17 cellular contexts compared by ENCODE assay signal in genomic region chr14:67385618-67386017, GRCh38.
"Had no signal": no experiment of that assay in that cellular context is flagged by ENCODE, and none has a peak within 500 bp of the region (broad histone marks: within the 10 kb centered on the region; RNA-seq: fewer than 3 reads in every experiment).

No MANE protein-coding gene starts in this region.

- H3K27me3 Mint-ChIP-seq: naive thymus-derived CD8-positive, alpha-beta T cell; T-cell had no signal

- H3K27ac ChIP-seq: brain microvascular endothelial cell, lower lobe of right lung, neutrophil, right atrium auricular region, tibial nerve had no signal

- ATAC-seq: activated naive CD4-positive, alpha-beta T cell treated with anti-CD3 and anti-CD28 coated beads, Interleukin-2, amount 50 U/mL, for 72 hours; naive thymus-derived CD8-positive, alpha-beta T cell; T-cell had no signal

- FAIRE-seq: endothelial cell of umbilical vein had no signal

- H3K9me3 ChIP-seq: lower lobe of right lung, neutrophil, right atrium auricular region, tibial nerve had no signal

- H3K4me2 ChIP-seq: smooth muscle cell had no signal

- H3K4me1 ChIP-seq: lower lobe of right lung, right atrium auricular region, tibial nerve had no signal

- DNase-seq: amniotic stem cell; brain microvascular endothelial cell; hippocampal formation; kidney glomerular epithelial cell; lower lobe of right lung; naive thymus-derived CD8-positive, alpha-beta T cell; posterior cingulate gyrus; T-cell; T1000 had no signal

- H3K27me3 ChIP-seq: brain microvascular endothelial cell, neutrophil, right atrium auricular region, tibial nerve had no signal

- H3K4me3 Mint-ChIP-seq: naive thymus-derived CD8-positive, alpha-beta T cell; T-cell had no signal

- H3K27ac Mint-ChIP-seq: activated naive CD4-positive, alpha-beta T cell treated with anti-CD3 and anti-CD28 coated beads, Interleukin-2, amount 50 U/mL, for 72 hours; activated T-helper 2 cell treated with anti-CD3 and anti-CD28 coated beads, Interferon-gamma antibody, Interleukin-2, Interleukin-4, amounts not matched to agents 10 μg/mL and 5 μg/mL and 100 μg/mL, durations not matched to agents 14 hours and 24 hours and 36 hours; T-cell had no signal

- H3K4me3 ChIP-seq: lower lobe of right lung, right atrium auricular region, SK-N-MC, smooth muscle cell, tibial nerve had no signal

- H3K9me3 Mint-ChIP-seq: activated naive CD4-positive, alpha-beta T cell treated with anti-CD3 and anti-CD28 coated beads, Interleukin-2, amount 50 U/mL, for 72 hours; activated T-helper 2 cell treated with anti-CD3 and anti-CD28 coated beads, Interferon-gamma antibody, Interleukin-2, Interleukin-4, amounts not matched to agents 10 μg/mL and 5 μg/mL and 100 μg/mL, durations not matched to agents 14 hours and 24 hours and 36 hours; naive thymus-derived CD8-positive, alpha-beta T cell; T-cell had no signal
